Comparison of ENCODE assay signal across 12 cellular contexts in genomic region chr7:5064391-5065106, GRCh38. TPM values are rescaled to one million over a fixed set of nuclear protein-coding genes. Genes with fewer than 3 reads are reported as not detected.
DNase-seq lines count a peak whose midpoint lies in the region; ATAC-seq, FAIRE-seq and TF ChIP-seq lines count a peak whose summit lies in the region.
"Had no signal": no experiment of that assay in that cellular context is flagged by ENCODE, and none has a peak within 500 bp of the region (broad histone marks: within the 10 kb centered on the region; RNA-seq: fewer than 3 reads in every experiment).

No MANE protein-coding gene starts in this region.

- H3K27me3 ChIP-seq in GM23248 (replicated peaks; ENCODE audit: insufficient read depth) (no peaks in the 10 kb centered on the region), Karpas-422 (ENCODE audit: low read length) (no peaks in the 10 kb centered on the region), H1 (replicated peaks in 1 of 4; ENCODE audit: control insufficient read depth in 3 of 4, extremely low read depth in 1 of 4, insufficient read depth in 3 of 4, low read length in 3 of 4) (no peaks in the 10 kb centered on the region)

- no peak overlapping the region for H2AK5ac ChIP-seq in H1 (ENCODE audit: low read depth, low read length)

- no peaks in the 10 kb centered on the region for H3K9me2 ChIP-seq in GM23248 (ENCODE audit: insufficient read depth)
- H3K9me2 ChIP-seq in Karpas-422 (replicated peaks; ENCODE audit: insufficient read depth, low read length) = no peaks in the 10 kb centered on the region

- H3K9me3 ChIP-seq in GM23248 (ENCODE audit: low read depth) (peaks cover 41% of the 10 kb centered on the region), Karpas-422 (ENCODE audit: low read length) (peaks cover 82% of the 10 kb centered on the region), H1 (ENCODE audit: insufficient read depth in 2 of 2, low read depth in 1 of 2, low read length in 1 of 2) (peaks cover 84 to 89% of the 10 kb centered on the region in 2 experiments)

- no peak overlapping the region for H3K14ac ChIP-seq in H1 (ENCODE audit: insufficient read length)

- H3K27ac ChIP-seq in GM23248 (no peak overlapping the region), Karpas-422 (ENCODE audit: low read length) (no peak overlapping the region), H1 (ENCODE audit: low read depth, low read length) (no peak overlapping the region)

- no peak overlapping the region for H3K23ac ChIP-seq in H1 (ENCODE audit: insufficient read length)

- H2BK12ac ChIP-seq in H1 (ENCODE audit: low read depth, low read length) = no peak overlapping the region

- in situ Hi-C loops in GM23248 (cut with MboI) = no loop called here

- H4K8ac ChIP-seq in H1 (ENCODE audit: extremely low read depth, insufficient read depth, low read length) = no peak overlapping the region; the same call in 1 of the 2 replicates

- H3K9ac ChIP-seq in GM23248 (no peak overlapping the region), Karpas-422 (ENCODE audit: low read length) (no peak overlapping the region), H1 (replicated peaks in 1 of 4; ENCODE audit: extremely low read depth in 1 of 4, low read depth in 3 of 4, low read length in 3 of 4) (no peak overlapping the region)

- H2AFZ ChIP-seq in GM23248 (no peak overlapping the region), Karpas-422 (ENCODE audit: low read length) (no peak overlapping the region), H1 (ENCODE audit: low read length) (no peak overlapping the region)

- no peak overlapping the region for H4K5ac ChIP-seq in H1 (ENCODE audit: insufficient read length, low read depth, low read length)

- H3K9me3 Mint-ChIP-seq in neural crest cell = peaks cover 63% of the 10 kb centered on the region

- TF ChIP-seq EP300 in H1 (IDR thresholded peaks at IDR 0.05; ENCODE audit: borderline replicate concordance in 1 of 2, low read depth in 2 of 2, low read length in 2 of 2) = no peak

- peaks cover 5% of the 10 kb centered on the region; the same call in 1 of the 2 replicates for H3K79me2 ChIP-seq in GM23248 (ENCODE audit: insufficient read depth)
- no peaks in the 10 kb centered on the region for H3K79me2 ChIP-seq in Karpas-422 (ENCODE audit: low read length)
- H3K79me2 ChIP-seq in H1 (ENCODE audit: control insufficient read depth in 1 of 2, insufficient read depth in 2 of 2, low read length in 2 of 2) = no peaks in the 10 kb centered on the region

- no peak overlapping the region for H3K4ac ChIP-seq in H1 (replicated peaks; ENCODE audit: insufficient read length, low read depth, low read length)

- H4K91ac ChIP-seq in H1 (replicated peaks; ENCODE audit: insufficient read length, low read length) = no peak overlapping the region

- ATAC-seq in GM18517 (IDR thresholded peaks at IDR 0.05; ENCODE audit: unreplicated experiment) = no peak

- H2BK120ac ChIP-seq in H1 (replicated peaks; ENCODE audit: low read depth, low read length) = no peak overlapping the region

- H3K56ac ChIP-seq in H1 (replicated peaks; ENCODE audit: insufficient read length, low read depth, low read length) = no peak overlapping the region

- TF ChIP-seq CTCF in H1 (IDR thresholded peaks at IDR 0.05; ENCODE audit: control extremely low read depth in 1 of 3, insufficient read depth in 1 of 3, low read depth in 1 of 3, low read length in 3 of 3) (no peak), neural crest cell (conservative IDR thresholded peaks at IDR 0.05) (no peak)

- CTCF ChIA-PET in H1 (lab: Charles Lee; ENCODE audit: partially characterized antibody) = no interaction called here

- TF ChIP-seq POLR2A in H1 (IDR thresholded peaks at IDR 0.05; ENCODE audit: control extremely low read depth in 1 of 2, low read depth in 2 of 2, low read length in 2 of 2) = no peak

- no peaks in the 10 kb centered on the region for H3K79me1 ChIP-seq in H1 (ENCODE audit: low read depth, low read length)

- H2BK5ac ChIP-seq in H1 (ENCODE audit: low read depth, low read length) = no peak overlapping the region

- TF ChIP-seq RAD21 in H1 (IDR thresholded peaks at IDR 0.05 in 1 of 2, conservative IDR thresholded peaks at IDR 0.05 in 1 of 2; ENCODE audit: low read depth in 2 of 2, low read length in 2 of 2) = no peak

- peak; percentile 35 for DNase-seq in GM23248
- DNase-seq in Karpas-422 = no peak
- DNase-seq in H1 (ENCODE audit: low read depth in 1 of 2, low spot score in 2 of 2) = no peak
- DNase-seq in neural crest cell (ENCODE audit: low read depth, low spot score) = no peak
- DNase-seq in NCI-H1694 (lab: John Stamatoyannopoulos, UW) = no peak
- DNase-seq in head of caudate nucleus = no peak
- DNase-seq: activated CD4-positive, alpha-beta T cell treated with anti-CD3 and anti-CD28 coated beads for 1 hour; activated naive CD4-positive, alpha-beta T cell; retina had no signal

- peak overlapping the region; percentile 63 for H3K4me3 Mint-ChIP-seq in neural crest cell
- H3K4me3 Mint-ChIP-seq: dendritic cell treated with granulocyte-macrophage colony-stimulating factor and Interleukin-4, amounts not matched to agents 40 ng/mL and 50 ng/mL, for 4 days had no signal

- POLR2A ChIA-PET in H1 (lab: Charles Lee; ENCODE audit: partially characterized antibody) = no interaction called here

- H3K4me3 ChIP-seq in GM23248 (0 out of 2 replicates have a peak overlapping the region, but pooled peaks have one; percentile 11), Karpas-422 (ENCODE audit: low read length) (peak overlapping the region; percentile 19; the same call in 1 of the 2 replicates), H1 (ENCODE audit: extremely low read depth in 1 of 4, insufficient read depth in 2 of 4, low read depth in 3 of 4, low read length in 4 of 4) (peak overlapping the region in 1 of 4 experiments; percentile 45; a peak in 2 of 8 replicates)

- H3K4me1 Mint-ChIP-seq in neural crest cell = no peaks in the 10 kb centered on the region

- 96 to 98% methylated on average over 12 of the region's 12 CpGs for WGBS in GM23248 (ENCODE audit: low coverage in 1 of 2, low lambda C conversion rate in 2 of 2, missing lambda C conversion rate in 2 of 2), 2 experiments
- 89% methylated on average over 12 of the region's 12 CpGs; no CpG with 5 or more reads in 1 of the 2 experiments for WGBS in H1 (ENCODE audit: extremely low coverage in 1 of 2, insufficient coverage in 1 of 2, insufficient read length in 1 of 2, insufficient replicate concordance in 2 of 2, low coverage in 1 of 2, low lambda C conversion rate in 2 of 2, missing lambda C conversion rate in 1 of 2), 2 experiments

- peaks cover 50% of the 10 kb centered on the region for H3F3A ChIP-seq in GM23248 (ENCODE audit: insufficient read depth)

- no peaks in the 10 kb centered on the region for H4K20me1 ChIP-seq in GM23248 (ENCODE audit: insufficient read depth)
- H4K20me1 ChIP-seq in Karpas-422 (ENCODE audit: insufficient read depth, low read depth, low read length) = no peaks in the 10 kb centered on the region
- H4K20me1 ChIP-seq in H1 (replicated peaks in 1 of 2; ENCODE audit: control insufficient read depth in 1 of 2, insufficient read depth in 2 of 2, low read length in 2 of 2) = no peaks in the 10 kb centered on the region

- peaks cover 2% of the 10 kb centered on the region for H3K27me3 Mint-ChIP-seq in neural crest cell (ENCODE audit: low read depth)
- H3K27me3 Mint-ChIP-seq: dendritic cell treated with granulocyte-macrophage colony-stimulating factor and Interleukin-4, amounts not matched to agents 40 ng/mL and 50 ng/mL, for 4 days had no signal

- H3K36me3 Mint-ChIP-seq in neural crest cell (ENCODE audit: low read depth) = peaks cover 96% of the 10 kb centered on the region

- H3K36me3 ChIP-seq in GM23248 (ENCODE audit: low read depth) (peaks cover 94% of the 10 kb centered on the region), Karpas-422 (ENCODE audit: insufficient read depth, low read length) (peaks cover 86% of the 10 kb centered on the region), H1 (ENCODE audit: control insufficient read depth in 2 of 4, insufficient read depth in 4 of 4, low read length in 3 of 4) (peaks cover 3 to 81% (median 53%) of the 10 kb centered on the region in 4 experiments)

- intact Hi-C loops in head of caudate nucleus (cut with DNase I) = no loop called here

- H3K4me2 ChIP-seq in GM23248 (ENCODE audit: unreplicated experiment) (no peak overlapping the region), Karpas-422 (ENCODE audit: low read depth, low read length, poor library complexity, severe bottlenecking) (no peak overlapping the region), H1 (ENCODE audit: insufficient read depth in 1 of 2, low read depth in 2 of 2, low read length in 2 of 2) (no peak overlapping the region)

- no peak for FAIRE-seq in H1 (lab: Jason Lieb, UNC)
- FAIRE-seq: D721Med had no signal

- no peak overlapping the region for H2BK20ac ChIP-seq in H1 (ENCODE audit: low read length)

- no peak overlapping the region for H3K18ac ChIP-seq in H1 (ENCODE audit: extremely low read depth, low read length)

- no peak overlapping the region for H3K27ac Mint-ChIP-seq in neural crest cell (ENCODE audit: unreplicated experiment)
- H3K27ac Mint-ChIP-seq: dendritic cell treated with granulocyte-macrophage colony-stimulating factor and Interleukin-4, amounts not matched to agents 40 ng/mL and 50 ng/mL, for 4 days had no signal

- H3K23me2 ChIP-seq in H1 (ENCODE audit: low read depth, low read length) = no peaks in the 10 kb centered on the region

- H3K4me1 ChIP-seq in GM23248 (ENCODE audit: insufficient read depth) = no peaks in the 10 kb centered on the region
- no peaks in the 10 kb centered on the region for H3K4me1 ChIP-seq in Karpas-422 (ENCODE audit: low read length)
- no peaks in the 10 kb centered on the region for H3K4me1 ChIP-seq in H1 (replicated peaks in 1 of 4; ENCODE audit: control insufficient read depth in 3 of 4, insufficient read depth in 4 of 4, low read length in 3 of 4)

- H2BK15ac ChIP-seq in H1 (ENCODE audit: low read length) = no peak overlapping the region

RNA-seq across cellular contexts. Expression of gene RBAK, which starts 18.9 kb away (rescaled TPM):
- 8.4 and 10.6 TPM in 2 replicates for total RNA-seq in GM23248 (2014; rRNA removed; shearing (Covaris generic))
- polyA plus RNA-seq in GM23248 (2016; fragmentation: Nextera tagmentation; extraction: Ambion mirVana) (4.6 and 5.1 TPM in 2 replicates), H1 (2011; rRNA removed) (1.3 and 1.9 TPM in 2 replicates)
- 12.3 and 24.5 TPM in 2 replicates for total RNA-seq in Karpas-422 (2014; rRNA removed; shearing (Covaris generic); ENCODE audit: low replicate concordance)
- 16.1 and 18.2 TPM in 2 replicates for total RNA-seq in H1 (2021; fragmentation: NEBNext Ultra II Directional; extraction: Animal tissue kit (Norgen Biotek cat#: 25700))
- 2.4 TPM for polyA plus RNA-seq in H1 (2011; cell fraction: cytosol; rRNA removed)
- polyA plus RNA-seq in H1 (2011; cell fraction: nucleus; rRNA removed) = 4.0 TPM
- 3.5 to 6.6 TPM (median 4.3 TPM) in 4 replicates for polyA plus RNA-seq in H1 (2012, experiment 1 of 2)
- polyA plus RNA-seq in H1 (2012, experiment 2 of 2) = 0.30 TPM
- 10.3 TPM for polyA plus RNA-seq in H1 (2013, experiment 1 of 2)
- 8.8 TPM for polyA plus RNA-seq in H1 (2013, experiment 2 of 2)
- 8.2 and 11.9 TPM in 2 replicates for polyA minus RNA-seq in H1 (2011; rRNA and poly(A)+ RNA removed)
- 5.9 TPM for polyA minus RNA-seq in H1 (2011; cell fraction: cytosol; rRNA and poly(A)+ RNA removed)
- 28.9 TPM for polyA minus RNA-seq in H1 (2011; cell fraction: nucleus; rRNA and poly(A)+ RNA removed)
- total RNA-seq in neural crest cell = 15.7 and 16.6 TPM in 2 replicates
